ENCODE assay signal across 17 cellular contexts in the genomic region with DNA sequence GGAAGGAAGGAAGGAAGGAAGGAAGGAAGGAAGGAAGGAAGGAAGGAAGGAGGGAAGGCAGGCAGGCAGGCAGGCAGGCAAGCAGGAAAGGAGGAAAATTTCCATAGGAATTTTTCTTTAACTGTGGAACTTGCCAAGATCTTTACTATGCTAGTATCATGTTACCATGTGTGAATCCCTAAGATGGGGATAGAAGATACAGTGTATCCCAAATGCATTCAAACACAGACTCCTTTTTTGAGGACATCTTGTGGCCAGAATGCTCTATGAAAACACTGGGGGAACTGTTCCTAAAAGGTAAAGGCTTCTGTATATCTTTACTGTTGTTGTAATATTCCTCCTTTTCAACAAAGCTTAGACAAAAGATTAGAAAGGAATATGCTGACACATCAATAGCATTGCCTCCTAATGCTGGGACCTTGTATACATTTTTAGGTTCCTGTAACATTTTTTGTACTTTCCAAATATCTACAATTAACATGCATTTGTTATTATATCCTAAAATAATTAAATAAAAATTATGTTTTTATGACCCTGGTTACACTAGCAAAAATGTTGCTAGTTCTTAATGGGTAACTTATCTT. TPM values are rescaled to one million over a fixed set of nuclear protein-coding genes. Genes with fewer than 3 reads are reported as not detected.
DNase-seq lines count a peak whose midpoint lies in the region; ATAC-seq and TF ChIP-seq lines count a peak whose summit lies in the region.
"Had no signal": no experiment of that assay in that cellular context is flagged by ENCODE, and none has a peak within 500 bp of the region (broad histone marks: within the 10 kb centered on the region; RNA-seq: fewer than 3 reads in every experiment).

No MANE protein-coding gene starts in this region.

- no peak overlapping the region for H2AK5ac ChIP-seq in mesenchymal stem cell (ENCODE audit: low read length, severe bottlenecking)

- no peaks in the 10 kb centered on the region for H3K9me2 ChIP-seq in SK-N-SH
- no peaks in the 10 kb centered on the region for H3K9me2 ChIP-seq in PC-3 (replicated peaks; ENCODE audit: low read length)

- POLR2A ChIA-PET in SK-N-SH (lab: Yijun Ruan, JAX), result no interaction called here
- POLR2A ChIA-PET in PC-3 (lab: Charles Lee; ENCODE audit: unreplicated experiment), result no interaction called here

- no peak overlapping the region for H3K4me3 ChIP-seq in SK-N-SH (ENCODE audit: low read depth in 2 of 2, low read length in 1 of 2)
- H3K4me3 ChIP-seq in PC-3 (ENCODE audit: low read length), result no peak overlapping the region
- H3K4me3 ChIP-seq in choroid plexus epithelial cell (ENCODE audit: low read depth, low read length), result no peak overlapping the region
- no peak overlapping the region for H3K4me3 ChIP-seq in mesenchymal stem cell (ENCODE audit: insufficient read depth in 1 of 2, low read depth in 1 of 2, low read length in 2 of 2)
- H3K4me3 ChIP-seq in WERI-Rb-1 (ENCODE audit: low read depth, low read length), result no peak overlapping the region
- H3K4me3 ChIP-seq in right atrium auricular region, result no peak overlapping the region

- DNase-seq in SK-N-SH (no peak), PC-3 (no peak), choroid plexus epithelial cell (ENCODE audit: low read depth) (peak; percentile 20), mesenchymal stem cell (peak; percentile 11), NCI-H2081 (lab: John Stamatoyannopoulos, UW) (no peak), WERI-Rb-1 (no peak), right atrium auricular region (ENCODE audit: low spot score) (no peak)
- DNase-seq: 8988T, COR-L47, EL, H9, NCI-H1436, NCI-H2029, NCI-H510A treated with DMSO at 0.1 percent for 48 hours, SHP77 had no signal

- H2AFZ ChIP-seq in SK-N-SH (ENCODE audit: low read depth), result no peak overlapping the region
- H2AFZ ChIP-seq in PC-3 (ENCODE audit: low read length), result no peak overlapping the region
- no peak overlapping the region for H2AFZ ChIP-seq in mesenchymal stem cell (ENCODE audit: low read depth, low read length)

- H3K9ac ChIP-seq in SK-N-SH (no peak overlapping the region), PC-3 (ENCODE audit: low read length) (no peak overlapping the region), mesenchymal stem cell (ENCODE audit: low read length) (no peak overlapping the region)

- no peak overlapping the region for H3K14ac ChIP-seq in mesenchymal stem cell (ENCODE audit: low read length in 2 of 2)

- TF ChIP-seq CTCF in SK-N-SH (IDR thresholded peaks at IDR 0.05) (no peak), PC-3 (conservative IDR thresholded peaks at IDR 0.05; ENCODE audit: low read depth, low read length) (0 out of 2 replicates have a peak, but pooled peaks have one; percentile 9), choroid plexus epithelial cell (conservative IDR thresholded peaks at IDR 0.05; ENCODE audit: low read depth, low read length) (peak; percentile 27), WERI-Rb-1 (IDR thresholded peaks at IDR 0.05; ENCODE audit: low read depth, low read length) (no peak), right atrium auricular region (IDR thresholded peaks at IDR 0.05) (no peak)

- H3K4me1 ChIP-seq in SK-N-SH (ENCODE audit: control insufficient read depth in 1 of 2, insufficient read depth in 2 of 2, low read depth in 1 of 2, low read length in 1 of 2), result peaks cover 9 to 19% of the 10 kb centered on the region in 2 experiments; a peak in 3 of 4 replicates
- H3K4me1 ChIP-seq in PC-3 (ENCODE audit: insufficient read depth, low read length), result no peaks in the 10 kb centered on the region
- peaks cover 2% of the 10 kb centered on the region for H3K4me1 ChIP-seq in mesenchymal stem cell (ENCODE audit: control insufficient read depth, insufficient read depth, low read depth, low read length)
- H3K4me1 ChIP-seq in right atrium auricular region, result no peaks in the 10 kb centered on the region

- H3K27ac ChIP-seq in SK-N-SH (ENCODE audit: low read depth in 2 of 2, low read length in 1 of 2) (no peak overlapping the region), PC-3 (ENCODE audit: low read length) (no peak overlapping the region), mesenchymal stem cell (ENCODE audit: low read length, poor library complexity, severe bottlenecking) (no peak overlapping the region), WERI-Rb-1 (no peak overlapping the region), right atrium auricular region (no peak overlapping the region)

- intact Hi-C loops in PC-3 (cut with micrococcal nuclease), result no loop called here

- ATAC-seq in SK-N-SH treated with all-trans-retinoic acid at 6 μM for 48 hours (peak; percentile 71), PC-3 (peak; percentile 55)

- H4K20me1 ChIP-seq in SK-N-SH (ENCODE audit: insufficient read depth) (no peaks in the 10 kb centered on the region), PC-3 (ENCODE audit: low read length) (no peaks in the 10 kb centered on the region)

- H3K4me2 ChIP-seq in SK-N-SH, result no peak overlapping the region
- no peak overlapping the region for H3K4me2 ChIP-seq in PC-3 (ENCODE audit: low read length)
- no peak overlapping the region for H3K4me2 ChIP-seq in mesenchymal stem cell (ENCODE audit: low read length, poor library complexity, severe bottlenecking)

- no peak overlapping the region for H3K4ac ChIP-seq in mesenchymal stem cell (ENCODE audit: low read depth in 1 of 2, low read length in 2 of 2)

- H3K36me3 ChIP-seq in SK-N-SH (replicated peaks in 1 of 2; ENCODE audit: control insufficient read depth in 1 of 2, insufficient read depth in 2 of 2, low read length in 1 of 2) (no peaks in the 10 kb centered on the region), PC-3 (ENCODE audit: low read depth, low read length) (no peaks in the 10 kb centered on the region), mesenchymal stem cell (ENCODE audit: control insufficient read depth in 1 of 2, insufficient read depth in 2 of 2, low read depth in 1 of 2, low read length in 2 of 2) (no peaks in the 10 kb centered on the region), WERI-Rb-1 (no peaks in the 10 kb centered on the region), right atrium auricular region (no peaks in the 10 kb centered on the region)

- H3K79me1 ChIP-seq in mesenchymal stem cell (replicated peaks; ENCODE audit: low read length, poor library complexity, severe bottlenecking), result no peaks in the 10 kb centered on the region

- no peak overlapping the region for H2BK12ac ChIP-seq in mesenchymal stem cell (ENCODE audit: low read length in 2 of 2)

- peaks cover 10% of the 10 kb centered on the region; the same call in 1 of the 2 replicates for H3K9me3 ChIP-seq in SK-N-SH
- H3K9me3 ChIP-seq in PC-3 (ENCODE audit: low read length), result 0 out of 2 replicates have a peak, but pooled peaks cover 12% of the 10 kb centered on the region
- H3K9me3 ChIP-seq in mesenchymal stem cell (ENCODE audit: control insufficient read depth, low read length), result peaks cover 17% of the 10 kb centered on the region
- H3K9me3 ChIP-seq in WERI-Rb-1 (ENCODE audit: severe bottlenecking), result peaks cover 7% of the 10 kb centered on the region
- H3K9me3 ChIP-seq in right atrium auricular region, result peaks cover 0 to 10% of the 10 kb centered on the region in 2 donors

- H3K18ac ChIP-seq in mesenchymal stem cell (ENCODE audit: low read depth in 1 of 2, low read length in 2 of 2), result no peak overlapping the region

- TF ChIP-seq RAD21 in SK-N-SH (IDR thresholded peaks at IDR 0.05; ENCODE audit: low read length), result no peak

- no TSS peak for BruUV-seq in PC-3 (replicated peaks; lab: Mats Ljungman, UMichigan)

- H4K91ac ChIP-seq in mesenchymal stem cell (ENCODE audit: low read length), result no peak overlapping the region

- H3K79me2 ChIP-seq in SK-N-SH (ENCODE audit: insufficient read depth) (no peaks in the 10 kb centered on the region), PC-3 (ENCODE audit: low read length) (no peaks in the 10 kb centered on the region)

- H3F3A ChIP-seq in SK-N-SH (replicated peaks; ENCODE audit: insufficient read depth) (no peaks in the 10 kb centered on the region), PC-3 (ENCODE audit: low read length, unreplicated experiment) (no peaks in the 10 kb centered on the region)

- no peak overlapping the region for H2BK5ac ChIP-seq in mesenchymal stem cell (ENCODE audit: low read depth, low read length, poor library complexity, severe bottlenecking)

- TF ChIP-seq EP300 in SK-N-SH (IDR thresholded peaks at IDR 0.05; ENCODE audit: borderline replicate concordance in 1 of 2, low read depth in 1 of 2, low read length in 1 of 2), result no peak

- no peak overlapping the region for H2BK120ac ChIP-seq in mesenchymal stem cell (ENCODE audit: low read depth, low read length)

- no peak overlapping the region for H3K23ac ChIP-seq in mesenchymal stem cell (ENCODE audit: low read length in 2 of 2)

- CTCF ChIA-PET in SK-N-SH (lab: Yijun Ruan, JAX) (interaction anchor here (0.8 to 1.2 kb wide), 3 partner anchors 8 to 517 kb away, joined by 3 to 8 read pairs (median 3); no protein-coding TSS in a partner anchor), PC-3 (lab: Charles Lee) (no interaction called here)

- H3K27me3 ChIP-seq in SK-N-SH (ENCODE audit: insufficient read depth) (no peaks in the 10 kb centered on the region), PC-3 (ENCODE audit: low read length) (no peaks in the 10 kb centered on the region), mesenchymal stem cell (ENCODE audit: control insufficient read depth in 1 of 2, insufficient read depth in 1 of 2, low read length in 2 of 2) (no peaks in the 10 kb centered on the region), WERI-Rb-1 (ENCODE audit: insufficient read depth, low read depth, severe bottlenecking) (no peaks in the 10 kb centered on the region), right atrium auricular region (no peaks in the 10 kb centered on the region)

- H4K8ac ChIP-seq in mesenchymal stem cell (ENCODE audit: low read length), result no peak overlapping the region

- H2BK15ac ChIP-seq in mesenchymal stem cell (ENCODE audit: low read depth, poor library complexity, severe bottlenecking), result no peak overlapping the region

TF ChIP-seq in SK-N-SH, 30 proteins besides CTCF, POLR2A, EP300 and RAD21 (continues in another document):
- TF ChIP-seq ELF1 (IDR thresholded peaks at IDR 0.05) (no peak), GABPA (IDR thresholded peaks at IDR 0.05; ENCODE audit: low read depth) (no peak), TCF12 (IDR thresholded peaks at IDR 0.05) (no peak)

RNA-seq across cellular contexts. Expression of gene CCDC190, which starts 20.6 kb away (rescaled TPM):
- polyA plus RNA-seq in SK-N-SH (2012; rRNA removed), result 0.13 and 0.21 TPM in 2 replicates
- polyA plus RNA-seq in SK-N-SH (2012; cell fraction: cytosol; rRNA removed), result 0.14 and 0.18 TPM in 2 replicates
- polyA plus RNA-seq in SK-N-SH (2012; cell fraction: nucleus; rRNA removed), result 0.12 and 0.39 TPM in 2 replicates
- 0.62 TPM in 1 of 2 replicates, not detected in the other for total RNA-seq in PC-3 (2014; rRNA removed)
- polyA plus RNA-seq in mesenchymal stem cell (2013, experiment 1 of 2), result not detected
- polyA plus RNA-seq in mesenchymal stem cell (2013, experiment 2 of 2), result not detected
- total RNA-seq in right atrium auricular region, result under 1 TPM; 0.28 to 0.33 TPM
- total RNA-seq: H9 had no signal
- polyA plus RNA-seq: CD14-positive monocyte had no signal

RNA-seq across cellular contexts. Expression of gene HSD17B7, which starts 49.8 kb away (rescaled TPM):
- 12.0 and 14.5 TPM in 2 replicates for polyA plus RNA-seq in SK-N-SH (2012; rRNA removed)
- 9.9 and 10.6 TPM in 2 replicates for polyA plus RNA-seq in SK-N-SH (2012; cell fraction: cytosol; rRNA removed)
- 17.3 and 23.8 TPM in 2 replicates for polyA plus RNA-seq in SK-N-SH (2012; cell fraction: nucleus; rRNA removed)
- total RNA-seq in PC-3 (2014; rRNA removed) (21.5 and 28.4 TPM in 2 replicates), right atrium auricular region (1 to 10 TPM; 5.6 to 6.9 TPM)
- polyA plus RNA-seq in mesenchymal stem cell (2013, experiment 1 of 2), result 25.9 TPM
- polyA plus RNA-seq in mesenchymal stem cell (2013, experiment 2 of 2), result 26.9 TPM

Comparison
In these comparisons a context has a peak if more than half of its experiments do, and no peak if none do; other contexts are left out.
1. DNase-seq: peak in choroid plexus epithelial cell (single experiment) and mesenchymal stem cell (single experiment); none in SK-N-SH (single experiment), PC-3 (single experiment), NCI-H2081 (0 of 2), WERI-Rb-1 (single experiment) and right atrium auricular region (single experiment).
2. CTCF ChIP-seq: peak in PC-3 (single experiment) and choroid plexus epithelial cell (single experiment); none in SK-N-SH (single experiment), WERI-Rb-1 (single experiment) and right atrium auricular region (0 of 2).